32 cellular contexts compared by ENCODE assay signal in the genomic region with DNA sequence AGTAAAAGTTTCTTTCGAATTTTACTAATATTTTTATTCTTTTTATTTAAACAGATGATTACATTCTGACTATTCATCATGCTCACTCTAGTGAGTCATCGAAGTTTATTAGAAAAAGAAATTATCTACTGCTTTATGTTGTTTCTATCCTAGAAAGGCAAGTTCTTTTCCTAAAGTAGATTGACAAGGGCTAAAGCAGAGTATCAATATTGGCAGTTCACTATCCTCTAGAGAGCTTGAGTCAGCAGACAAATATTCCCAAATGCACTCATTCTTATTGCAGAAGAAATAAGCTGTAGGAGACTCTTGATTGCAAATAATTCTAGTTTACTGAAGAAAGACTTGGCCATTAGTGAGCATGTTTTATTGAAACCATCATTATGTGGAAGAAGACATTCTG.
"Had no signal": no experiment of that assay in that cellular context is flagged by ENCODE, and none has a peak within 500 bp of the region (broad histone marks: within the 10 kb centered on the region; RNA-seq: fewer than 3 reads in every experiment).

No MANE protein-coding gene starts in this region.

- H3K4me2 ChIP-seq: smooth muscle cell had no signal

- H3K4me1 Mint-ChIP-seq: activated CD4-positive, alpha-beta T cell treated with anti-CD3 and anti-CD28 coated beads, Interleukin-2, amount 10 ng/mL, durations not matched to agents 24 days and 14 days; activated naive CD8-positive, alpha-beta T cell treated with anti-CD3 and anti-CD28 coated beads for 36 hours; natural killer cell; stimulated activated naive B cell treated with anti-CD40 and anti-IgM and Interleukin-4, amounts not matched to agents 10 μg/mL and 1 μg/mL and 100 μg/mL, for 72 hours; T-helper 17 cell had no signal

- H3K27me3 Mint-ChIP-seq: activated CD4-positive, alpha-beta memory T cell treated with anti-CD3 and anti-CD28 coated beads for 36 hours; activated CD4-positive, alpha-beta T cell treated with anti-CD3 and anti-CD28 coated beads, Interleukin-2, amount 10 ng/mL, durations not matched to agents 24 days and 14 days; activated naive CD8-positive, alpha-beta T cell treated with anti-CD3 and anti-CD28 coated beads for 36 hours; stimulated activated naive B cell treated with anti-CD40 and anti-IgM and Interleukin-4, amounts not matched to agents 10 μg/mL and 1 μg/mL and 100 μg/mL, for 72 hours; T-helper 17 cell had no signal

- DNase-seq: activated CD4-positive, alpha-beta memory T cell treated with anti-CD3 and anti-CD28 coated beads for 36 hours; activated CD4-positive, alpha-beta T cell treated with anti-CD3 and anti-CD28 coated beads, Interleukin-2, amount 10 ng/mL, durations not matched to agents 24 days and 14 days; activated CD4-positive, CD25-positive, alpha-beta regulatory T cell treated with anti-CD3 and anti-CD28 coated beads, Interleukin-2, amount 50 U/mL, for 72 hours; activated CD8-positive, alpha-beta memory T cell treated with anti-CD3 and anti-CD28 coated beads, Interleukin-2, amount 50 U/mL, for 4 hours; activated effector memory CD4-positive, alpha-beta T cell treated with anti-CD3 and anti-CD28 coated beads, Interleukin-2, amount 50 U/mL, for 16 hours; activated naive CD4-positive, alpha-beta T cell treated with anti-CD3 and anti-CD28 coated beads for 36 hours; activated naive CD8-positive, alpha-beta T cell treated with anti-CD3 and anti-CD28 coated beads for 36 hours; activated T-cell treated with anti-CD3 and anti-CD28 coated beads, Interleukin-2, amount 50 U/mL, for 1 hour; adrenal gland; aorta; body of pancreas; cerebellar nuclear complex; dorsolateral prefrontal cortex; effector memory CD4-positive, alpha-beta T cell; erythroblast; left ventricle myocardium inferior; mesendoderm; natural killer cell; right lobe of liver; stimulated activated CD4-positive, alpha-beta T cell treated with anti-CD3 and anti-CD28 coated beads, Interleukin-1b, Interleukin-23, amount 100 ng/mL, for 48 hours; stimulated activated CD4-positive, alpha-beta T cell treated with anti-CD3 and anti-CD28 coated beads, Interleukin-4, amount 100 ng/mL, for 4 hours; stimulated activated CD8-positive, alpha-beta memory T cell treated with anti-CD3 and anti-CD28 coated beads, Interleukin-4, amount 100 ng/mL, for 48 hours; stimulated activated naive B cell treated with anti-CD40 and anti-IgM and Interleukin-4, amounts not matched to agents 10 μg/mL and 1 μg/mL and 100 μg/mL, for 72 hours; T-helper 17 cell; T1000; WERI-Rb-1 had no signal

- H3K27ac Mint-ChIP-seq: activated CD4-positive, alpha-beta memory T cell treated with anti-CD3 and anti-CD28 coated beads for 36 hours; activated CD4-positive, alpha-beta T cell treated with anti-CD3 and anti-CD28 coated beads, Interleukin-2, amount 10 ng/mL, durations not matched to agents 24 days and 14 days; activated naive CD4-positive, alpha-beta T cell treated with anti-CD3 and anti-CD28 coated beads for 36 hours; activated naive CD8-positive, alpha-beta T cell treated with anti-CD3 and anti-CD28 coated beads for 36 hours; activated T-helper 1 cell treated with anti-CD3 and anti-CD28 coated beads, Interleukin-12 subunit alpha, Interleukin-12 subunit beta, Interleukin-2, Interleukin-4 antibody, amounts not matched to agents 30 ng/mL and 10 ng/mL and 1 ng/mL, durations not matched to agents 14 hours and 24 hours and 36 hours; natural killer cell; stimulated activated naive B cell treated with anti-CD40 and anti-IgM and Interleukin-4, amounts not matched to agents 10 μg/mL and 1 μg/mL and 100 μg/mL, for 72 hours; T-helper 17 cell had no signal

- H3K9me3 ChIP-seq: adrenal gland, body of pancreas, left ventricle myocardium inferior, right lobe of liver, tibial nerve had no signal

- H3K9me3 Mint-ChIP-seq: activated CD4-positive, alpha-beta T cell treated with anti-CD3 and anti-CD28 coated beads, Interleukin-2, amount 10 ng/mL, durations not matched to agents 24 days and 14 days; activated naive CD4-positive, alpha-beta T cell treated with anti-CD3 and anti-CD28 coated beads for 36 hours; activated T-helper 1 cell treated with anti-CD3 and anti-CD28 coated beads, Interleukin-12 subunit alpha, Interleukin-12 subunit beta, Interleukin-2, Interleukin-4 antibody, amounts not matched to agents 30 ng/mL and 10 ng/mL and 1 ng/mL, durations not matched to agents 14 hours and 24 hours and 36 hours; stimulated activated naive B cell treated with anti-CD40 and anti-IgM and Interleukin-4, amounts not matched to agents 10 μg/mL and 1 μg/mL and 100 μg/mL, for 72 hours had no signal

- ATAC-seq: body of pancreas; natural killer cell; right lobe of liver; stimulated activated naive B cell treated with anti-CD40 and anti-IgM and Interleukin-4, amounts not matched to agents 10 μg/mL and 1 μg/mL and 100 μg/mL, for 72 hours; T-helper 17 cell had no signal

- H3K27ac ChIP-seq: adrenal gland, body of pancreas, cardiac muscle cell, coronary artery, dorsolateral prefrontal cortex, left ventricle myocardium inferior, right lobe of liver, tibial nerve, WERI-Rb-1 had no signal

- H3K27me3 ChIP-seq: adrenal gland, body of pancreas, cardiac muscle cell, dorsolateral prefrontal cortex, right lobe of liver, tibial nerve had no signal

- H3K4me3 Mint-ChIP-seq: activated CD4-positive, alpha-beta memory T cell treated with anti-CD3 and anti-CD28 coated beads for 36 hours; activated CD4-positive, alpha-beta T cell treated with anti-CD3 and anti-CD28 coated beads, Interleukin-2, amount 10 ng/mL, durations not matched to agents 24 days and 14 days; activated naive CD4-positive, alpha-beta T cell treated with anti-CD3 and anti-CD28 coated beads for 36 hours; activated naive CD8-positive, alpha-beta T cell treated with anti-CD3 and anti-CD28 coated beads for 36 hours; activated T-helper 1 cell treated with anti-CD3 and anti-CD28 coated beads, Interleukin-12 subunit alpha, Interleukin-12 subunit beta, Interleukin-2, Interleukin-4 antibody, amounts not matched to agents 30 ng/mL and 10 ng/mL and 1 ng/mL, durations not matched to agents 14 hours and 24 hours and 36 hours; natural killer cell; stimulated activated naive B cell treated with anti-CD40 and anti-IgM and Interleukin-4, amounts not matched to agents 10 μg/mL and 1 μg/mL and 100 μg/mL, for 72 hours; T-helper 17 cell had no signal

- H3K4me3 ChIP-seq: adrenal gland, body of pancreas, cardiac muscle cell, coronary artery, dorsolateral prefrontal cortex, left ventricle myocardium inferior, lung, right lobe of liver, smooth muscle cell, tibial nerve had no signal

- H3K4me1 ChIP-seq: adrenal gland, body of pancreas, left ventricle myocardium inferior, right lobe of liver, tibial nerve had no signal

- H3K36me3 Mint-ChIP-seq: activated CD4-positive, alpha-beta memory T cell treated with anti-CD3 and anti-CD28 coated beads for 36 hours; activated naive CD8-positive, alpha-beta T cell treated with anti-CD3 and anti-CD28 coated beads for 36 hours; natural killer cell; stimulated activated naive B cell treated with anti-CD40 and anti-IgM and Interleukin-4, amounts not matched to agents 10 μg/mL and 1 μg/mL and 100 μg/mL, for 72 hours had no signal

- H3K36me3 ChIP-seq: adrenal gland, cardiac muscle cell, left ventricle myocardium inferior, right lobe of liver, tibial nerve, WERI-Rb-1 had no signal
